ENCODE assay signal across 1 cellular context in the genomic region with DNA sequence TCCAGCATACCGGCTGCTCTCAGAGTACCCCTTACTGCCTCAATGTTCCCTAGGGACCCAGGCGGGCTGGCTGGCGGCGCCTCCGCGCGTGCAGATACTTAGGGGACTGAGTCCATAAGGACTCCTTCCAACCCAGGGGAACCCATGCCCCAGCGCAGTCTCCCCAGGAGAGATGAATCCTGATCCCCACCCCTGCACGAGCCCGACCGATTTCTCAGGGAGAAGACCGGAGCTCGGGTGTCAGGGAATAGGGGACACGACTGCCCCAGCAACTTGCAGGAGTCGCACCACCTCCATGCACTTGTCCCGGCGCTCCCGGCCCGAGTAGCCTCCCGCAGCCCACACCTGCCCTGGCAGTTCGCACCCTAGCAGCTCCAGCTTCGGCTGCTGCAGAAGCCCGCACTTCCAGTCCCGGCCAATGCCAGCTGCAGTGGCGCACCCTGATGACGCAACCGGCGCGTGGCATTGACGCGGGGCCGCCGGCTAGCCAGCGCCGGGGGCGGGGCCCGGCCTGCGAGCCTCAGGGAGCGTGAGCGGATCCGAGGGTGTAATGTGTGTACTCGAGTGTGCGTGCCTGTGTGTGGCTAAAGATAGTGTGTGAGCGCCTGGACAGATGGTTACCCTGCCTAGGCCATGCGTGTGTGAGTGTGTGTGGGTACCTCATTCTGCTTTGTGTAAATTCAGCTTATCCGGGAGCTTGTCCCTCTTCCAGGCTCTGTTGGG.
TF ChIP-seq lines count a peak whose summit lies in the region.

A gene with protein sequence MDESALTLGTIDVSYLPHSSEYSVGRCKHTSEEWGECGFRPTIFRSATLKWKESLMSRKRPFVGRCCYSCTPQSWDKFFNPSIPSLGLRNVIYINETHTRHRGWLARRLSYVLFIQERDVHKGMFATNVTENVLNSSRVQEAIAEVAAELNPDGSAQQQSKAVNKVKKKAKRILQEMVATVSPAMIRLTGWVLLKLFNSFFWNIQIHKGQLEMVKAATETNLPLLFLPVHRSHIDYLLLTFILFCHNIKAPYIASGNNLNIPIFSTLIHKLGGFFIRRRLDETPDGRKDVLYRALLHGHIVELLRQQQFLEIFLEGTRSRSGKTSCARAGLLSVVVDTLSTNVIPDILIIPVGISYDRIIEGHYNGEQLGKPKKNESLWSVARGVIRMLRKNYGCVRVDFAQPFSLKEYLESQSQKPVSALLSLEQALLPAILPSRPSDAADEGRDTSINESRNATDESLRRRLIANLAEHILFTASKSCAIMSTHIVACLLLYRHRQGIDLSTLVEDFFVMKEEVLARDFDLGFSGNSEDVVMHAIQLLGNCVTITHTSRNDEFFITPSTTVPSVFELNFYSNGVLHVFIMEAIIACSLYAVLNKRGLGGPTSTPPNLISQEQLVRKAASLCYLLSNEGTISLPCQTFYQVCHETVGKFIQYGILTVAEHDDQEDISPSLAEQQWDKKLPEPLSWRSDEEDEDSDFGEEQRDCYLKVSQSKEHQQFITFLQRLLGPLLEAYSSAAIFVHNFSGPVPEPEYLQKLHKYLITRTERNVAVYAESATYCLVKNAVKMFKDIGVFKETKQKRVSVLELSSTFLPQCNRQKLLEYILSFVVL (minus strand): TSS at position 437 of the 723 bp plus-strand sequence. CDS start 1,981 bp downstream, outside the sequence.

TF ChIP-seq in WTC11, 78 proteins besides CTCF, POLR2A, EP300 and RAD21 (continued from another document):
- TF ChIP-seq, protein P1, sequence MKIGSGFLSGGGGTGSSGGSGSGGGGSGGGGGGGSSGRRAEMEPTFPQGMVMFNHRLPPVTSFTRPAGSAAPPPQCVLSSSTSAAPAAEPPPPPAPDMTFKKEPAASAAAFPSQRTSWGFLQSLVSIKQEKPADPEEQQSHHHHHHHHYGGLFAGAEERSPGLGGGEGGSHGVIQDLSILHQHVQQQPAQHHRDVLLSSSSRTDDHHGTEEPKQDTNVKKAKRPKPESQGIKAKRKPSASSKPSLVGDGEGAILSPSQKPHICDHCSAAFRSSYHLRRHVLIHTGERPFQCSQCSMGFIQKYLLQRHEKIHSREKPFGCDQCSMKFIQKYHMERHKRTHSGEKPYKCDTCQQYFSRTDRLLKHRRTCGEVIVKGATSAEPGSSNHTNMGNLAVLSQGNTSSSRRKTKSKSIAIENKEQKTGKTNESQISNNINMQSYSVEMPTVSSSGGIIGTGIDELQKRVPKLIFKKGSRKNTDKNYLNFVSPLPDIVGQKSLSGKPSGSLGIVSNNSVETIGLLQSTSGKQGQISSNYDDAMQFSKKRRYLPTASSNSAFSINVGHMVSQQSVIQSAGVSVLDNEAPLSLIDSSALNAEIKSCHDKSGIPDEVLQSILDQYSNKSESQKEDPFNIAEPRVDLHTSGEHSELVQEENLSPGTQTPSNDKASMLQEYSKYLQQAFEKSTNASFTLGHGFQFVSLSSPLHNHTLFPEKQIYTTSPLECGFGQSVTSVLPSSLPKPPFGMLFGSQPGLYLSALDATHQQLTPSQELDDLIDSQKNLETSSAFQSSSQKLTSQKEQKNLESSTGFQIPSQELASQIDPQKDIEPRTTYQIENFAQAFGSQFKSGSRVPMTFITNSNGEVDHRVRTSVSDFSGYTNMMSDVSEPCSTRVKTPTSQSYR (CRISPR knock-in tag; IDR thresholded peaks at IDR 0.05) = 0 out of 2 replicates have a peak, but pooled peaks have one; percentile 24
- TF ChIP-seq, protein P2, sequence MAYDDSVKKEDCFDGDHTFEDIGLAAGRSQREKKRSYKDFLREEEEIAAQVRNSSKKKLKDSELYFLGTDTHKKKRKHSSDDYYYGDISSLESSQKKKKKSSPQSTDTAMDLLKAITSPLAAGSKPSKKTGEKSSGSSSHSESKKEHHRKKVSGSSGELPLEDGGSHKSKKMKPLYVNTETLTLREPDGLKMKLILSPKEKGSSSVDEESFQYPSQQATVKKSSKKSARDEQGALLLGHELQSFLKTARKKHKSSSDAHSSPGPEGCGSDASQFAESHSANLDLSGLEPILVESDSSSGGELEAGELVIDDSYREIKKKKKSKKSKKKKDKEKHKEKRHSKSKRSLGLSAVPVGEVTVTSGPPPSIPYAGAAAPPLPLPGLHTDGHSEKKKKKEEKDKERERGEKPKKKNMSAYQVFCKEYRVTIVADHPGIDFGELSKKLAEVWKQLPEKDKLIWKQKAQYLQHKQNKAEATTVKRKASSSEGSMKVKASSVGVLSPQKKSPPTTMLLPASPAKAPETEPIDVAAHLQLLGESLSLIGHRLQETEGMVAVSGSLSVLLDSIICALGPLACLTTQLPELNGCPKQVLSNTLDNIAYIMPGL (CRISPR knock-in tag; IDR thresholded peaks at IDR 0.05) = peak; percentile 80
- TF ChIP-seq EMX1 (CRISPR knock-in tag; IDR thresholded peaks at IDR 0.05) = no peak
- peak; percentile 74; the same call in 1 of the 2 replicates for TF ChIP-seq FOXP1 (CRISPR knock-in tag; IDR thresholded peaks at IDR 0.05; ENCODE audit: borderline replicate concordance)
- TF ChIP-seq GABPB1 (CRISPR knock-in tag; IDR thresholded peaks at IDR 0.05) = no peak
- TF ChIP-seq, protein P3, sequence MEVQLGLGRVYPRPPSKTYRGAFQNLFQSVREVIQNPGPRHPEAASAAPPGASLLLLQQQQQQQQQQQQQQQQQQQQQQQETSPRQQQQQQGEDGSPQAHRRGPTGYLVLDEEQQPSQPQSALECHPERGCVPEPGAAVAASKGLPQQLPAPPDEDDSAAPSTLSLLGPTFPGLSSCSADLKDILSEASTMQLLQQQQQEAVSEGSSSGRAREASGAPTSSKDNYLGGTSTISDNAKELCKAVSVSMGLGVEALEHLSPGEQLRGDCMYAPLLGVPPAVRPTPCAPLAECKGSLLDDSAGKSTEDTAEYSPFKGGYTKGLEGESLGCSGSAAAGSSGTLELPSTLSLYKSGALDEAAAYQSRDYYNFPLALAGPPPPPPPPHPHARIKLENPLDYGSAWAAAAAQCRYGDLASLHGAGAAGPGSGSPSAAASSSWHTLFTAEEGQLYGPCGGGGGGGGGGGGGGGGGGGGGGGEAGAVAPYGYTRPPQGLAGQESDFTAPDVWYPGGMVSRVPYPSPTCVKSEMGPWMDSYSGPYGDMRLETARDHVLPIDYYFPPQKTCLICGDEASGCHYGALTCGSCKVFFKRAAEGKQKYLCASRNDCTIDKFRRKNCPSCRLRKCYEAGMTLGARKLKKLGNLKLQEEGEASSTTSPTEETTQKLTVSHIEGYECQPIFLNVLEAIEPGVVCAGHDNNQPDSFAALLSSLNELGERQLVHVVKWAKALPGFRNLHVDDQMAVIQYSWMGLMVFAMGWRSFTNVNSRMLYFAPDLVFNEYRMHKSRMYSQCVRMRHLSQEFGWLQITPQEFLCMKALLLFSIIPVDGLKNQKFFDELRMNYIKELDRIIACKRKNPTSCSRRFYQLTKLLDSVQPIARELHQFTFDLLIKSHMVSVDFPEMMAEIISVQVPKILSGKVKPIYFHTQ (CRISPR knock-in tag; IDR thresholded peaks at IDR 0.05) = no peak
- TF ChIP-seq NFE2L1 (CRISPR knock-in tag; IDR thresholded peaks at IDR 0.05) = no peak
- no peak for TF ChIP-seq RORB (CRISPR knock-in tag; IDR thresholded peaks at IDR 0.05)
- TF ChIP-seq, protein P4, sequence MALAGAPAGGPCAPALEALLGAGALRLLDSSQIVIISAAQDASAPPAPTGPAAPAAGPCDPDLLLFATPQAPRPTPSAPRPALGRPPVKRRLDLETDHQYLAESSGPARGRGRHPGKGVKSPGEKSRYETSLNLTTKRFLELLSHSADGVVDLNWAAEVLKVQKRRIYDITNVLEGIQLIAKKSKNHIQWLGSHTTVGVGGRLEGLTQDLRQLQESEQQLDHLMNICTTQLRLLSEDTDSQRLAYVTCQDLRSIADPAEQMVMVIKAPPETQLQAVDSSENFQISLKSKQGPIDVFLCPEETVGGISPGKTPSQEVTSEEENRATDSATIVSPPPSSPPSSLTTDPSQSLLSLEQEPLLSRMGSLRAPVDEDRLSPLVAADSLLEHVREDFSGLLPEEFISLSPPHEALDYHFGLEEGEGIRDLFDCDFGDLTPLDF (CRISPR knock-in tag; IDR thresholded peaks at IDR 0.05) = 0 out of 2 replicates have a peak, but pooled peaks have one; percentile 38
- TF ChIP-seq SMAD3 (CRISPR knock-in tag; IDR thresholded peaks at IDR 0.05; ENCODE audit: borderline replicate concordance) = peak; percentile 88; the same call in 1 of the 2 replicates
- TF ChIP-seq, protein P5, sequence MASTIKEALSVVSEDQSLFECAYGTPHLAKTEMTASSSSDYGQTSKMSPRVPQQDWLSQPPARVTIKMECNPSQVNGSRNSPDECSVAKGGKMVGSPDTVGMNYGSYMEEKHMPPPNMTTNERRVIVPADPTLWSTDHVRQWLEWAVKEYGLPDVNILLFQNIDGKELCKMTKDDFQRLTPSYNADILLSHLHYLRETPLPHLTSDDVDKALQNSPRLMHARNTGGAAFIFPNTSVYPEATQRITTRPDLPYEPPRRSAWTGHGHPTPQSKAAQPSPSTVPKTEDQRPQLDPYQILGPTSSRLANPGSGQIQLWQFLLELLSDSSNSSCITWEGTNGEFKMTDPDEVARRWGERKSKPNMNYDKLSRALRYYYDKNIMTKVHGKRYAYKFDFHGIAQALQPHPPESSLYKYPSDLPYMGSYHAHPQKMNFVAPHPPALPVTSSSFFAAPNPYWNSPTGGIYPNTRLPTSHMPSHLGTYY (CRISPR knock-in tag; IDR thresholded peaks at IDR 0.05) = no peak
- no peak for TF ChIP-seq ZNF671 (CRISPR knock-in tag; IDR thresholded peaks at IDR 0.05)
- TF ChIP-seq SOX15 (CRISPR knock-in tag; IDR thresholded peaks at IDR 0.05) = no peak
- TF ChIP-seq ZNF423 (CRISPR knock-in tag; IDR thresholded peaks at IDR 0.05) = no peak
- TF ChIP-seq, protein P6, sequence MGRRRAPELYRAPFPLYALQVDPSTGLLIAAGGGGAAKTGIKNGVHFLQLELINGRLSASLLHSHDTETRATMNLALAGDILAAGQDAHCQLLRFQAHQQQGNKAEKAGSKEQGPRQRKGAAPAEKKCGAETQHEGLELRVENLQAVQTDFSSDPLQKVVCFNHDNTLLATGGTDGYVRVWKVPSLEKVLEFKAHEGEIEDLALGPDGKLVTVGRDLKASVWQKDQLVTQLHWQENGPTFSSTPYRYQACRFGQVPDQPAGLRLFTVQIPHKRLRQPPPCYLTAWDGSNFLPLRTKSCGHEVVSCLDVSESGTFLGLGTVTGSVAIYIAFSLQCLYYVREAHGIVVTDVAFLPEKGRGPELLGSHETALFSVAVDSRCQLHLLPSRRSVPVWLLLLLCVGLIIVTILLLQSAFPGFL (CRISPR knock-in tag; IDR thresholded peaks at IDR 0.05; ENCODE audit: borderline replicate concordance) = no peak
- TF ChIP-seq ETV6 (CRISPR knock-in tag; IDR thresholded peaks at IDR 0.05) = peak; percentile 62; the same call in 1 of the 2 replicates
